ENCODE assay signal across 14 cellular contexts in the genomic region with DNA sequence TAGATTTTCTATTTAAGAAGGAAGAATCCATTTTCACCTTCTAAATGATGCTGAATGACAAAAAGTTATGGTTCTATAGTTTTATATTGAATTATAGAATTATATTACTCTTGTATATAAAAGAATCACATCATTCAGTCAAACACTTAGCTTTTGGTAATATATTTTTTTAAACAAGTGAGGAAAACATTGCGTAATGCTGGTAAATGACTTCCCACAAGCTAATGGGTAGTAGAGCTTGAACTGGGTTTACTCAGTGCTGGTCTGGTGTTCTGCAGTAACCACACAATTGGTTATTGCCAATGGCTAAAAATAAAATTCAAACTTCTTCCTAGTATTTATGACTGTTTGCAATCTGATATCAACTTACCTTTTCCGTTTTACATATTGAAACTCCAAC.
"Had no signal": no experiment of that assay in that cellular context is flagged by ENCODE, and none has a peak within 500 bp of the region (broad histone marks: within the 10 kb centered on the region; RNA-seq: fewer than 3 reads in every experiment).

No MANE protein-coding gene starts in this region.

- H3K27me3 ChIP-seq: adrenal gland, esophagus squamous epithelium, upper lobe of left lung had no signal

- H3K9me3 ChIP-seq: adrenal gland, esophagus squamous epithelium, thoracic aorta, upper lobe of left lung had no signal

- H3K36me3 ChIP-seq: adrenal gland, esophagus squamous epithelium, thoracic aorta, upper lobe of left lung had no signal

- H3K27ac ChIP-seq: adrenal gland, esophagus squamous epithelium, thoracic aorta, upper lobe of left lung had no signal

- FAIRE-seq: TTC549 had no signal

- DNase-seq: activated CD4-positive, alpha-beta T cell treated with anti-CD3 and anti-CD28 coated beads, Interleukin-2, amount 50 U/mL, for 4 hours; activated gamma-delta T cell treated with Interleukin-2 at 50 U/mL for 16 hours; adrenal gland; effector CD8-positive, alpha-beta T cell; esophagus squamous epithelium; foreskin melanocyte; glutamatergic neuron; hippocampal formation; midbrain; stimulated activated CD4-positive, alpha-beta T cell treated with anti-CD3 and anti-CD28 coated beads, Interleukin-4, amount 100 ng/mL, for 24 hours; upper lobe of left lung had no signal

- H3K4me3 ChIP-seq: adrenal gland, esophagus squamous epithelium, lung, thoracic aorta, upper lobe of left lung had no signal
